ENCODE assay signal across 11 cellular contexts in the genomic region with DNA sequence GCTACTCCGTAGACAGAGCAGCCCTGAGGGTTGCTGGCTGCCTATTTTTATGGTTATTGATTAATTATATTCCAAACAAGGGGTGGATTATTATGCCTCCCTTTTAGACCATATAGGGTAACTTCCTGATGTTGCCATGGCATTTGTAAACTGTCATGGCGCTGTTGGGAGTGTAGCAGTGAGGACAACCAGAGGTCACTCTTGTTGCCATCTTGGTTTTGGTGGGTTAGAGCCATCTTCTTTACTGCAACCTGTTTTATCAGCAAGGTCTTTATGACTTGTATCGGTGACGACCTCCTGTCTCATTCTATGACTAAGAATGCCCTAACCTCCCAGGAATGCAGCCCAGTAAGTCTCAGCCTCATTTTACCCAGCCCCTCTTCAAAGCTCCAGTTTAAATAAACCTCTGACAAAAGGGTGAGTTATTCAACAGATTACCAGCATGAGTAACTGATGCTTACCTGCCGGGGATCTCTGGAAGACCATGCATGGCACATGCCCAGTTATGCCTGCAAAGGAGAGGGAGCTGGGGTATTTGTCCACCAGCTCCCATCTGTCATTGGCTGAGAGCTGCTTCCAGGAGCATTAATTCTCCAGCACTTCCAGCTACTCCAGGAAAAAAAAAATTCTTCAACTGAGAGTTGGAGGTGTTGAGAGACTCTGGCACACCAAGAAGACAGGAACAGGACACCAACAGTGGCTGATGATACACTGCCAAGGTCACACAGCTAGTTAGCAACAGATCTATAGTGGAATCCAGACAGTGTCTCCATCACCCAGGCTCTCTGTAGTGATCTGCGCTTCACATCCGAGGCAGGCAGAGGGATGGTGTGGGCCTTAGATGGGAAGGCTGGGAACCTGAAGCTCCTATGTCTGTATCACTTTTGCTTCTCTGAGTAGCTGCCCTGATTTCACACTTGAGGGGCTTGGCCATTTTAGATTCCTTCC. TPM values are rescaled to one million over a fixed set of nuclear protein-coding genes. Genes with fewer than 3 reads are reported as not detected.
A peak's percentile ranks its signal among the peaks of the same experiment; 100 is the strongest.
DNase-seq lines count a peak whose midpoint lies in the region; ATAC-seq and TF ChIP-seq lines count a peak whose summit lies in the region.
"Had no signal": no experiment of that assay in that cellular context is flagged by ENCODE, and none has a peak within 500 bp of the region (broad histone marks: within the 10 kb centered on the region; RNA-seq: fewer than 3 reads in every experiment).

No MANE protein-coding gene starts in this region.

- peak overlapping the region; percentile 60 for H3K4me3 Mint-ChIP-seq in Caco-2 (ENCODE audit: unreplicated experiment)
- H3K4me3 Mint-ChIP-seq in central memory CD8-positive, alpha-beta T cell, result no peak overlapping the region

- intact Hi-C loops in Caco-2 (cut with micrococcal nuclease; ENCODE audit: unreplicated experiment), result loop anchor here (2.0 to 5.0 kb wide), 3 partner anchors 53 to 97 kb away; a partner anchor contains a TSS

- no peaks in the 10 kb centered on the region for H3K27me3 ChIP-seq in Caco-2 (replicated peaks; ENCODE audit: control insufficient read depth, insufficient read depth, low read length)

- H3K9me3 Mint-ChIP-seq in Caco-2 (ENCODE audit: unreplicated experiment), result peaks cover 7% of the 10 kb centered on the region
- no peaks in the 10 kb centered on the region for H3K9me3 Mint-ChIP-seq in central memory CD8-positive, alpha-beta T cell

- peak; percentile 57 to 59 for DNase-seq in Caco-2
- no peak for DNase-seq in central memory CD8-positive, alpha-beta T cell (ENCODE audit: low spot score in 2 of 2)
- no peak for DNase-seq in hippocampal formation (lab: John Stamatoyannopoulos, UW)
- no peak for DNase-seq in HEK293T (ENCODE audit: extremely low spot score)
- DNase-seq in NCI-H1417 (lab: John Stamatoyannopoulos, UW), result no peak
- DNase-seq: activated effector memory CD4-positive, alpha-beta T cell treated with Interleukin-2 at 50 U/mL for 16 hours had no signal

- peaks cover 3% of the 10 kb centered on the region; the same call in 1 of the 2 replicates for H3K36me3 ChIP-seq in Caco-2 (ENCODE audit: control insufficient read depth, insufficient read depth, low read length)
- H3K36me3 ChIP-seq in KOPT-K1 (ENCODE audit: insufficient read depth, low read length), result peaks cover 24% of the 10 kb centered on the region; the same call in 1 of the 2 replicates
- H3K36me3 ChIP-seq in mesodermal cell (ENCODE audit: control insufficient read depth, insufficient read depth, low read length), result peaks cover 22% of the 10 kb centered on the region
- H3K36me3 ChIP-seq: HAP-1 had no signal

- no peak overlapping the region for H3K4me3 ChIP-seq in Caco-2 (ENCODE audit: low read depth, low read length)
- H3K4me3 ChIP-seq in mesodermal cell (ENCODE audit: extremely low read depth, insufficient read depth, low read length, poor library complexity, severe bottlenecking), result no peak overlapping the region
- H3K4me3 ChIP-seq: HAP-1 had no signal

- peaks cover 26% of the 10 kb centered on the region for H3K4me1 Mint-ChIP-seq in Caco-2 (ENCODE audit: low read depth, unreplicated experiment)
- peaks cover 31% of the 10 kb centered on the region for H3K4me1 Mint-ChIP-seq in central memory CD8-positive, alpha-beta T cell

- H3K27ac Mint-ChIP-seq in Caco-2 (ENCODE audit: unreplicated experiment), result peak overlapping the region; percentile 94
- peak overlapping the region; percentile 72 for H3K27ac Mint-ChIP-seq in central memory CD8-positive, alpha-beta T cell (ENCODE audit: low read depth)

- ATAC-seq in central memory CD8-positive, alpha-beta T cell (replicated peaks; ENCODE audit: extremely low read depth, poor library complexity, severe bottlenecking), result no peak
- ATAC-seq in HG02884 (IDR thresholded peaks at IDR 0.05; ENCODE audit: unreplicated experiment), result no peak

- no peaks in the 10 kb centered on the region for H3K27me3 Mint-ChIP-seq in Caco-2 (ENCODE audit: insufficient read depth, unreplicated experiment)
- H3K27me3 Mint-ChIP-seq in central memory CD8-positive, alpha-beta T cell, result no peaks in the 10 kb centered on the region

- H3K9me3 ChIP-seq in Caco-2, result no peaks in the 10 kb centered on the region
- H3K9me3 ChIP-seq in KOPT-K1 (ENCODE audit: insufficient read depth, low read length, poor library complexity, severe bottlenecking), result peaks cover 13% of the 10 kb centered on the region
- H3K9me3 ChIP-seq in mesodermal cell (ENCODE audit: control insufficient read depth, low read length), result no peaks in the 10 kb centered on the region
- H3K9me3 ChIP-seq: HAP-1 had no signal

- CTCF ChIA-PET in Caco-2 (lab: Charles Lee), result interaction anchor here (0.8 to 2.0 kb wide), 3 partner anchors 10 to 162 kb away, joined by 3 to 8 read pairs (median 4); a partner anchor contains a TSS
- CTCF ChIA-PET in HEK293T (lab: Yijun Ruan, JAX), result interaction anchor here (1.1 kb wide), 1 partner anchor 10 kb away, joined by 4 read pairs; no protein-coding TSS in a partner anchor

- POLR2A ChIA-PET in Caco-2 (lab: Charles Lee) (no interaction called here), HEK293T (lab: Yijun Ruan, JAX) (no interaction called here)

- H3K4me1 ChIP-seq in Caco-2, result peaks cover 30% of the 10 kb centered on the region
- peaks cover 9% of the 10 kb centered on the region for H3K4me1 ChIP-seq in mesodermal cell (ENCODE audit: control insufficient read depth, insufficient read depth, low read length, poor library complexity, severe bottlenecking)
- H3K4me1 ChIP-seq: HAP-1 had no signal

- H3K36me3 Mint-ChIP-seq in Caco-2 (ENCODE audit: insufficient read depth, unreplicated experiment), result peaks cover 27% of the 10 kb centered on the region
- peaks cover 27% of the 10 kb centered on the region for H3K36me3 Mint-ChIP-seq in central memory CD8-positive, alpha-beta T cell (ENCODE audit: insufficient read depth)

- 87 to 93% methylated on average over 6 of the region's 7 CpGs for WGBS in mesodermal cell (ENCODE audit: insufficient coverage in 2 of 2), 2 experiments

- no TSS peak for BruUV-seq in Caco-2 (replicated peaks; lab: Mats Ljungman, UMichigan)

- peak overlapping the region; percentile 97 for H3K27ac ChIP-seq in KOPT-K1 (ENCODE audit: low read depth, low read length, poor library complexity, severe bottlenecking)
- H3K27ac ChIP-seq in mesodermal cell (ENCODE audit: low read depth, low read length, severe bottlenecking), result peak overlapping the region; percentile 10
- H3K27ac ChIP-seq: KMS-11 had no signal

- TF ChIP-seq CTCF in Caco-2 (IDR thresholded peaks at IDR 0.05; ENCODE audit: insufficient read depth in 1 of 2, low read depth in 1 of 2, low read length in 1 of 2, severe bottlenecking in 1 of 2, unreplicated experiment in 1 of 2), result no peak

TF ChIP-seq in HEK293T, 16 proteins besides CTCF, POLR2A, EP300 and RAD21:
- no peak for TF ChIP-seq ZNF384 (IDR thresholded peaks at IDR 0.05)
- TF ChIP-seq TARDBP (IDR thresholded peaks at IDR 0.05), result no peak
TF ChIP-seq in HEK293T: peak in this region for 0.

RNA-seq across cellular contexts. Expression of a gene that starts 36.6 kb away (rescaled TPM):
- total RNA-seq in Caco-2 (2022), result 0.07 and 0.12 TPM in 2 replicates
- polyA plus RNA-seq in mesodermal cell (2013, experiment 1 of 2), result 1.1 TPM
- polyA plus RNA-seq in mesodermal cell (2013, experiment 2 of 2), result 1.3 TPM

RNA-seq across cellular contexts. Expression of a gene that starts 51.6 kb away (rescaled TPM):
- total RNA-seq in Caco-2 (2022), result 32.6 and 34.4 TPM in 2 replicates
- 29.3 TPM for polyA plus RNA-seq in mesodermal cell (2013, experiment 1 of 2)
- 20.0 TPM for polyA plus RNA-seq in mesodermal cell (2013, experiment 2 of 2)

Comparison
In these comparisons a context has a peak if more than half of its experiments do, and no peak if none do; other contexts are left out.
1. DNase-seq: peak in Caco-2 (2 of 2); none in central memory CD8-positive, alpha-beta T cell (0 of 2), hippocampal formation (0 of 2), HEK293T (single experiment) and NCI-H1417 (0 of 3).